Comparison of ENCODE assay signal across 9 cellular contexts in genomic region chr7:27097686-27098492, GRCh38.
DNase-seq lines count a peak whose midpoint lies in the region; ATAC-seq lines count a peak whose summit lies in the region.
"Had no signal": no experiment of that assay in that cellular context is flagged by ENCODE, and none has a peak within 500 bp of the region (broad histone marks: within the 10 kb centered on the region; RNA-seq: fewer than 3 reads in every experiment).

No MANE protein-coding gene starts in this region.

- H3K9me3 Mint-ChIP-seq in stimulated activated naive CD8-positive, alpha-beta T cell treated with anti-CD3 and anti-CD28 coated beads, Interleukin-15, Interleukin-2, amounts not matched to agents 100 ng/mL and 50 ng/mL, for 24 hours: no peaks in the 10 kb centered on the region
- no peaks in the 10 kb centered on the region for H3K9me3 Mint-ChIP-seq in central memory CD8-positive, alpha-beta T cell

- peak overlapping the region; percentile 82 for H3K4me3 Mint-ChIP-seq in stimulated activated naive CD8-positive, alpha-beta T cell treated with anti-CD3 and anti-CD28 coated beads, Interleukin-15, Interleukin-2, amounts not matched to agents 100 ng/mL and 50 ng/mL, for 24 hours
- peak overlapping the region; percentile 85 for H3K4me3 Mint-ChIP-seq in central memory CD8-positive, alpha-beta T cell

- H3K36me3 Mint-ChIP-seq in stimulated activated naive CD8-positive, alpha-beta T cell treated with anti-CD3 and anti-CD28 coated beads, Interleukin-15, Interleukin-2, amounts not matched to agents 100 ng/mL and 50 ng/mL, for 24 hours (ENCODE audit: low read depth): peaks cover 7% of the 10 kb centered on the region
- H3K36me3 Mint-ChIP-seq in central memory CD8-positive, alpha-beta T cell (ENCODE audit: insufficient read depth): peaks cover 18% of the 10 kb centered on the region

- peaks cover 83% of the 10 kb centered on the region for H3K27me3 Mint-ChIP-seq in stimulated activated naive CD8-positive, alpha-beta T cell treated with anti-CD3 and anti-CD28 coated beads, Interleukin-15, Interleukin-2, amounts not matched to agents 100 ng/mL and 50 ng/mL, for 24 hours
- H3K27me3 Mint-ChIP-seq in central memory CD8-positive, alpha-beta T cell: peaks cover 72% of the 10 kb centered on the region

- H3K4me1 ChIP-seq in mucosa of stomach (ENCODE audit: control insufficient read depth, insufficient read depth, low read length): peaks cover 28% of the 10 kb centered on the region

- H3K9ac ChIP-seq in mucosa of stomach (ENCODE audit: low read length): peak overlapping the region; percentile 86

- H3K4me1 Mint-ChIP-seq in stimulated activated naive CD8-positive, alpha-beta T cell treated with anti-CD3 and anti-CD28 coated beads, Interleukin-15, Interleukin-2, amounts not matched to agents 100 ng/mL and 50 ng/mL, for 24 hours (ENCODE audit: low read depth): peaks cover 43% of the 10 kb centered on the region
- H3K4me1 Mint-ChIP-seq in central memory CD8-positive, alpha-beta T cell: peaks cover 45% of the 10 kb centered on the region

- no peak for ATAC-seq in stimulated activated naive CD8-positive, alpha-beta T cell treated with anti-CD3 and anti-CD28 coated beads, Interleukin-15, Interleukin-2, amounts not matched to agents 100 U/mL and 50 U/mL, for 24 hours
- ATAC-seq in central memory CD8-positive, alpha-beta T cell (replicated peaks; ENCODE audit: extremely low read depth, poor library complexity, severe bottlenecking): no peak
- no peak for ATAC-seq in GM19463 (IDR thresholded peaks at IDR 0.05; ENCODE audit: unreplicated experiment)
- no peak for ATAC-seq in GM21825 (IDR thresholded peaks at IDR 0.05; ENCODE audit: unreplicated experiment)

- H3K27me3 ChIP-seq in mucosa of stomach (ENCODE audit: control insufficient read depth, insufficient read depth, low read length): no peaks in the 10 kb centered on the region

- no peaks in the 10 kb centered on the region for H3K9me3 ChIP-seq in mucosa of stomach (ENCODE audit: control insufficient read depth, low read length)

- H3K27ac Mint-ChIP-seq in stimulated activated naive CD8-positive, alpha-beta T cell treated with anti-CD3 and anti-CD28 coated beads, Interleukin-15, Interleukin-2, amounts not matched to agents 100 ng/mL and 50 ng/mL, for 24 hours: no peak overlapping the region
- H3K27ac Mint-ChIP-seq in central memory CD8-positive, alpha-beta T cell (ENCODE audit: low read depth): no peak overlapping the region

- no peaks in the 10 kb centered on the region for H3K36me3 ChIP-seq in mucosa of stomach (ENCODE audit: control insufficient read depth, insufficient read depth, low read length)

- H3K4me3 ChIP-seq in mucosa of stomach (ENCODE audit: low read length): peak overlapping the region; percentile 39

- DNase-seq in stimulated activated naive CD8-positive, alpha-beta T cell treated with anti-CD3 and anti-CD28 coated beads, Interleukin-15, Interleukin-2, amounts not matched to agents 100 U/mL and 50 U/mL, for 24 hours: no peak
- DNase-seq in central memory CD8-positive, alpha-beta T cell (ENCODE audit: low spot score in 2 of 2): no peak
- DNase-seq in SIG-M5 (lab: John Stamatoyannopoulos, UW): no peak
- DNase-seq in hepatic stellate cell (ENCODE audit: low spot score): no peak
- DNase-seq: activated CD4-positive, CD25-positive, alpha-beta regulatory T cell treated with anti-CD3 and anti-CD28 coated beads, Interleukin-2, amount 50 U/mL, for 72 hours had no signal
